13 cellular contexts compared by ENCODE assay signal in the genomic region with DNA sequence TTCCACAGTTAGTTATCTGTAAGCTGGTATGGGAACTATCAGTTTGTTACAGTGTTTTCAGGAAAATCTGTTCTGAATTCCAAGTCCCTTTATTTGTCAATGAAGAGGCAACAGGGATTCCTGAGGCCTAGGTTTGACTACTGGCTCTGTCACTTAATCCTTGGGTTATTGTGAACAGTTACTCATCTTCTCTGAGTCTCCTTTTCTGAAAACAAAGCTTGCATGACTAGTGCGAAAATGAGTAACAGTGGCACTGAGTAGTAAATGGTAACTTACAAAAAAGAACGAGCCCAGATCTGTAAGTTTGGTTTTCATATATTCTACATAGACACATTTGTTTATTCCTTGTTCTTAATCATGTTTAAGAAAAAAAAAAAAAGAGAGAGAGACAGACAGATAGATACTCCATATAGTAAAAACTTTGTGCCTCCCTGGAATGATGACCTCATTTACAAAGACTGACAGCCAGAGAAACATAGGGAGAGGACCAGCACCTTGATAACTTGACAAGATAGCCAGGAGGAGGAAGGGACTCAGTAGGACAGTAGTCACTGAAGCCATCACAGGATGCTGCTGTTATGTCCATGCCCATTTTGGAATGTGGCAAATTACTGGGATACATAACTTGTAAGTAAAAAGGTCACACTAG. TPM values are rescaled to one million over a fixed set of nuclear protein-coding genes. Genes with fewer than 3 reads are reported as not detected.
A peak's percentile ranks its signal among the peaks of the same experiment; 100 is the strongest.
DNase-seq lines count a peak whose midpoint lies in the region; ATAC-seq, FAIRE-seq and TF ChIP-seq lines count a peak whose summit lies in the region.
"Had no signal": no experiment of that assay in that cellular context is flagged by ENCODE, and none has a peak within 500 bp of the region (broad histone marks: within the 10 kb centered on the region; RNA-seq: fewer than 3 reads in every experiment).

No MANE protein-coding gene starts in this region.

- no peak for DNase-seq in activated T-cell treated with anti-CD3 and anti-CD28 coated beads, Interleukin-2, amount 50 U/mL, for 4 hours
- no peak for DNase-seq in activated T-cell treated with anti-CD3 and anti-CD28 coated beads for 4 hours
- DNase-seq in RKO (ENCODE audit: low spot score), result peak; percentile 90
- DNase-seq in stimulated activated naive B cell treated with anti-CD40 and anti-IgM and Interleukin-4, amounts not matched to agents 10 μg/mL and 1 μg/mL and 100 μg/mL, for 72 hours, result no peak
- DNase-seq in esophagus muscularis mucosa (ENCODE audit: extremely low spot score), result no peak
- no peak for DNase-seq in HTR-8/SVneo (ENCODE audit: insufficient read length, low spot score)
- no peak for DNase-seq in NCI-H2081 (lab: John Stamatoyannopoulos, UW)

- no peak overlapping the region for H3K27ac Mint-ChIP-seq in stimulated activated naive B cell treated with anti-CD40 and anti-IgM and Interleukin-4, amounts not matched to agents 10 μg/mL and 1 μg/mL and 100 μg/mL, for 72 hours

- TF ChIP-seq CTCF in esophagus muscularis mucosa (IDR thresholded peaks at IDR 0.05), result no peak

- H3K36me3 Mint-ChIP-seq in activated T-cell treated with anti-CD3 and anti-CD28 coated beads, Interleukin-2, amount 50 U/mL, for 4 hours (ENCODE audit: insufficient read depth), result peaks cover 15% of the 10 kb centered on the region
- H3K36me3 Mint-ChIP-seq in stimulated activated naive B cell treated with anti-CD40 and anti-IgM and Interleukin-4, amounts not matched to agents 10 μg/mL and 1 μg/mL and 100 μg/mL, for 72 hours, result peaks cover 16 to 33% of the 10 kb centered on the region in 2 donors

- H3K4me3 ChIP-seq in esophagus muscularis mucosa, result no peak overlapping the region
- H3K4me3 ChIP-seq: lung, uterus had no signal

- 87% methylated on average over 2 of the region's 2 CpGs for WGBS in esophagus muscularis mucosa

- H3K9me3 Mint-ChIP-seq in activated T-cell treated with anti-CD3 and anti-CD28 coated beads, Interleukin-2, amount 50 U/mL, for 4 hours, result peaks cover 4% of the 10 kb centered on the region
- H3K9me3 Mint-ChIP-seq in stimulated activated naive B cell treated with anti-CD40 and anti-IgM and Interleukin-4, amounts not matched to agents 10 μg/mL and 1 μg/mL and 100 μg/mL, for 72 hours, result peaks cover 3 to 4% of the 10 kb centered on the region in 2 donors

- no peaks in the 10 kb centered on the region for H3K27me3 ChIP-seq in esophagus muscularis mucosa
- H3K27me3 ChIP-seq: BE2C, MG63, uterus had no signal

- intact Hi-C loops in esophagus muscularis mucosa (cut with DNase I), result loop anchor here (2.0 to 10.0 kb wide), 3 partner anchors 86 to 532 kb away; a partner anchor contains a TSS

- peak; percentile 32 to 34 for ATAC-seq in activated T-cell treated with anti-CD3 and anti-CD28 coated beads, Interleukin-2, amount 50 U/mL, for 4 hours
- peak; percentile 63 for ATAC-seq in esophagus mucosa
- ATAC-seq in stimulated activated naive B cell treated with anti-CD40 and anti-IgM and Interleukin-4, amounts not matched to agents 10 μg/mL and 1 μg/mL and 100 μg/mL, for 72 hours (replicated peaks), result no peak
- ATAC-seq: Right ventricle myocardium inferior had no signal

- no peak overlapping the region for H3K27ac ChIP-seq in esophagus muscularis mucosa (replicated peaks in 1 of 4)
- H3K27ac ChIP-seq: uterus had no signal

- peaks cover 7% of the 10 kb centered on the region for H3K27me3 Mint-ChIP-seq in activated T-cell treated with anti-CD3 and anti-CD28 coated beads, Interleukin-2, amount 50 U/mL, for 4 hours (ENCODE audit: low read depth)
- peaks cover 5 to 12% of the 10 kb centered on the region in 2 donors for H3K27me3 Mint-ChIP-seq in stimulated activated naive B cell treated with anti-CD40 and anti-IgM and Interleukin-4, amounts not matched to agents 10 μg/mL and 1 μg/mL and 100 μg/mL, for 72 hours

- no peak for FAIRE-seq in HTR-8/SVneo (lab: Jason Lieb, UNC)

- no peaks in the 10 kb centered on the region for H3K9me3 ChIP-seq in esophagus muscularis mucosa
- H3K9me3 ChIP-seq: BE2C, MG63, uterus had no signal

- peaks cover 11 to 24% (median 14%) of the 10 kb centered on the region in 4 donors for H3K4me1 ChIP-seq in esophagus muscularis mucosa
- H3K4me1 ChIP-seq: BE2C, uterus had no signal

- no peak for TF ChIP-seq POLR2A in esophagus muscularis mucosa (IDR thresholded peaks at IDR 0.05; ENCODE audit: low read depth)

- peaks cover 11 to 27% (median 25%) of the 10 kb centered on the region in 4 donors for H3K36me3 ChIP-seq in esophagus muscularis mucosa
- H3K36me3 ChIP-seq: uterus had no signal

- H3K4me3 Mint-ChIP-seq in activated T-cell treated with anti-CD3 and anti-CD28 coated beads, Interleukin-2, amount 50 U/mL, for 4 hours, result peak overlapping the region; percentile 98
- peak overlapping the region; percentile 30 to 45 for H3K4me3 Mint-ChIP-seq in stimulated activated naive B cell treated with anti-CD40 and anti-IgM and Interleukin-4, amounts not matched to agents 10 μg/mL and 1 μg/mL and 100 μg/mL, for 72 hours

- H3K4me1 Mint-ChIP-seq in activated T-cell treated with anti-CD3 and anti-CD28 coated beads, Interleukin-2, amount 50 U/mL, for 4 hours (ENCODE audit: low read depth), result peaks cover 36% of the 10 kb centered on the region
- peaks cover 5 to 33% of the 10 kb centered on the region in 2 donors for H3K4me1 Mint-ChIP-seq in stimulated activated naive B cell treated with anti-CD40 and anti-IgM and Interleukin-4, amounts not matched to agents 10 μg/mL and 1 μg/mL and 100 μg/mL, for 72 hours

- TF ChIP-seq EP300 in esophagus muscularis mucosa (IDR thresholded peaks at IDR 0.05), result no peak

RNA-seq across cellular contexts. Expression of a gene that starts 1.9 kb away (rescaled TPM):
- 10 to 100 TPM; 69.7 to 84.4 (median 74.1) TPM for total RNA-seq in activated T-cell treated with anti-CD3 and anti-CD28 coated beads, Interleukin-2, amount 50 U/mL, for 4 hours
- total RNA-seq in esophagus mucosa (54.1 TPM), esophagus muscularis mucosa (10 to 100 TPM; 13.6 to 27.8 (median 25.3) TPM)

Comparison
In these comparisons a context has a peak if more than half of its experiments do, and no peak if none do; other contexts are left out.
1. ATAC-seq: peak in activated T-cell treated with anti-CD3 and anti-CD28 coated beads, Interleukin-2, amount 50 U/mL, for 4 hours (2 of 2) and esophagus mucosa (single experiment); none in stimulated activated naive B cell treated with anti-CD40 and anti-IgM and Interleukin-4, amounts not matched to agents 10 μg/mL and 1 μg/mL and 100 μg/mL, for 72 hours (0 of 2).